ENCODE assay signal across 7 cellular contexts in genomic region chr1:234818040-234818387, GRCh38.
DNase-seq lines count a peak whose midpoint lies in the region; ATAC-seq and TF ChIP-seq lines count a peak whose summit lies in the region.
"Not testable (repeated sequence)": the region's sequence is repeated elsewhere in the genome, so short reads cannot be mapped to it uniquely, and the experiment has no call there.

No MANE protein-coding gene starts in this region.

- H3K27me3 ChIP-seq in Peyer's patch; gastroesophageal sphincter; liver (ENCODE audit: control insufficient read depth in 4 of 4, insufficient read depth in 4 of 4, low read length in 3 of 4); stomach smooth muscle (ENCODE audit: control insufficient read depth in 1 of 2, insufficient read depth in 2 of 2, low read length in 2 of 2): not testable (repeated sequence)

- not testable (repeated sequence) for TF ChIP-seq RAD21 in liver (IDR thresholded peaks at IDR 0.05)

- H3K27me3 Mint-ChIP-seq in Calu3 (ENCODE audit: unreplicated experiment); nephron (ENCODE audit: low read depth): not testable (repeated sequence)

- CTCF ChIA-PET in Calu3 (lab: Charles Lee) = not testable (repeated sequence)

- H3K4me1 Mint-ChIP-seq in Calu3 (ENCODE audit: low read depth, unreplicated experiment) = peaks cover 35% of the 10 kb centered on the region
- peaks cover 32% of the 10 kb centered on the region for H3K4me1 Mint-ChIP-seq in nephron

- H3K9me3 ChIP-seq in Peyer's patch; gastroesophageal sphincter; liver (ENCODE audit: control insufficient read depth in 4 of 4, low read length in 3 of 4); stomach smooth muscle (ENCODE audit: control insufficient read depth in 2 of 2, low read length in 2 of 2): not testable (repeated sequence)

- peak overlapping the region in 3 of 4 donors; percentile 69 to 96 (median 89) for H3K27ac ChIP-seq in Peyer's patch
- H3K27ac ChIP-seq in gastroesophageal sphincter = peak overlapping the region; percentile 82 to 99 (median 87)
- peak overlapping the region; percentile 87 to 89 for H3K27ac ChIP-seq in liver (ENCODE audit: low read depth in 1 of 2, low read length in 2 of 2)
- H3K27ac ChIP-seq in stomach smooth muscle (ENCODE audit: low read length) = peak overlapping the region; percentile 87

- peaks cover 12% of the 10 kb centered on the region for H3K36me3 Mint-ChIP-seq in Calu3 (ENCODE audit: insufficient read depth, unreplicated experiment)
- H3K36me3 Mint-ChIP-seq in nephron (ENCODE audit: low read depth) = not testable (repeated sequence)

- WGBS in gastroesophageal sphincter (ENCODE audit: low coverage in 1 of 2), 2 donors = no CpG with 5 or more reads among the region's 5 CpGs
- WGBS in liver = 68% methylated on average over 5 of the region's 5 CpGs

- not testable (repeated sequence) for TF ChIP-seq POLR2A in Peyer's patch (IDR thresholded peaks at IDR 0.05); gastroesophageal sphincter (IDR thresholded peaks at IDR 0.05)

- not testable (repeated sequence) for TF ChIP-seq CTCF in Calu3 (IDR thresholded peaks at IDR 0.05; ENCODE audit: unreplicated experiment); Peyer's patch (IDR thresholded peaks at IDR 0.05); epithelial cell of esophagus (IDR thresholded peaks at IDR 0.05; ENCODE audit: insufficient read depth, low read depth, low read length, missing control alignments); gastroesophageal sphincter (IDR thresholded peaks at IDR 0.05); liver (IDR thresholded peaks at IDR 0.05; ENCODE audit: low read depth, low read length, missing input control); nephron (IDR thresholded peaks at IDR 0.05; ENCODE audit: unreplicated experiment in 3 of 3)

- H3K27ac Mint-ChIP-seq in Calu3 (ENCODE audit: unreplicated experiment) (peak overlapping the region; percentile 94), nephron (peak overlapping the region; percentile 97 to 98 (median 97))

- not testable (repeated sequence) for H3K4me3 Mint-ChIP-seq in Calu3 (ENCODE audit: low read depth, unreplicated experiment); nephron

- not testable (repeated sequence) for BruUV-seq in Calu3 (replicated peaks; lab: Mats Ljungman, UMichigan)

- H3K4me3 ChIP-seq in Peyer's patch; epithelial cell of esophagus (ENCODE audit: low read length); gastroesophageal sphincter; liver (ENCODE audit: low read depth in 1 of 3, low read length in 3 of 3); stomach smooth muscle (ENCODE audit: low read length in 2 of 2): not testable (repeated sequence)

- ATAC-seq in gastroesophageal sphincter = peak; percentile 38

- intact Hi-C loops in Calu3 (cut with micrococcal nuclease; ENCODE audit: unreplicated experiment) = loop anchor here (5.0 kb wide), 1 partner anchor 206 kb away; the partner anchor contains the start of gene IRF2BP2

- H3K9me3 Mint-ChIP-seq in Calu3 (ENCODE audit: low read depth, unreplicated experiment); nephron: not testable (repeated sequence)

- H3K4me1 ChIP-seq in Peyer's patch = peaks cover 0 to 11% (median 0%) of the 10 kb centered on the region in 4 donors
- peaks cover 4 to 20% (median 4%) of the 10 kb centered on the region in 3 donors for H3K4me1 ChIP-seq in gastroesophageal sphincter
- not testable (repeated sequence) for H3K4me1 ChIP-seq in liver (ENCODE audit: control insufficient read depth in 4 of 4, insufficient read depth in 4 of 4, low read length in 3 of 4)
- peaks cover 13% of the 10 kb centered on the region for H3K4me1 ChIP-seq in stomach smooth muscle (ENCODE audit: control insufficient read depth, insufficient read depth, low read length)

- not testable (repeated sequence) for DNase-seq in Calu3
- peak in 1 of 3 donors; percentile 62 for DNase-seq in Peyer's patch
- peak; percentile 24 for DNase-seq in epithelial cell of esophagus (ENCODE audit: low read depth)

- H3K9ac ChIP-seq in liver (ENCODE audit: low read depth in 1 of 2, low read length in 2 of 2); stomach smooth muscle (ENCODE audit: low read length in 2 of 2): not testable (repeated sequence)

- not testable (repeated sequence) for TF ChIP-seq EP300 in gastroesophageal sphincter (IDR thresholded peaks at IDR 0.05)

- not testable (repeated sequence) for H3K36me3 ChIP-seq in Peyer's patch; gastroesophageal sphincter; liver (ENCODE audit: control insufficient read depth in 4 of 4, insufficient read depth in 3 of 4, low read depth in 1 of 4, low read length in 3 of 4); stomach smooth muscle (ENCODE audit: control insufficient read depth in 2 of 2, insufficient read depth in 2 of 2, low read length in 2 of 2)
